Comparison of ENCODE assay signal across 19 cellular contexts in genomic region chr11:22681281-22681812, GRCh38. TPM values are rescaled to one million over a fixed set of nuclear protein-coding genes. Genes with fewer than 3 reads are reported as not detected.
DNase-seq lines count a peak whose midpoint lies in the region; ATAC-seq and FAIRE-seq lines count a peak whose summit lies in the region.
"Had no signal": no experiment of that assay in that cellular context is flagged by ENCODE, and none has a peak within 500 bp of the region (broad histone marks: within the 10 kb centered on the region; RNA-seq: fewer than 3 reads in every experiment).

No MANE protein-coding gene starts in this region.

- ATAC-seq in GM19468 (IDR thresholded peaks at IDR 0.05; ENCODE audit: extremely low read depth, unreplicated experiment) = peak; percentile 58
- peak; percentile 65 for ATAC-seq in HG02981 (IDR thresholded peaks at IDR 0.05; ENCODE audit: unreplicated experiment)
- ATAC-seq: natural killer cell, psoas muscle had no signal

- no peak for DNase-seq in GM18507 (ENCODE audit: extremely low spot score, insufficient read length, low read depth)
- DNase-seq in NAMALWA (ENCODE audit: low spot score) = peak; percentile 7
- DNase-seq in NCI-H2081 treated with DMSO at 0.1 percent for 48 hours (lab: John Stamatoyannopoulos, UW) = no peak
- DNase-seq in mesenteric fat pad (ENCODE audit: low spot score) = no peak
- DNase-seq in NCI-H69 (lab: John Stamatoyannopoulos, UW) = no peak
- no peak for DNase-seq in KG1 (lab: John Stamatoyannopoulos, UW)
- DNase-seq: activated effector memory CD4-positive, alpha-beta T cell treated with anti-CD3 and anti-CD28 coated beads, Interleukin-2, amount 50 U/mL, for 16 hours; anterior cingulate cortex; foreskin melanocyte; IMR-90; mammary epithelial cell; MV-4-11; natural killer cell; psoas muscle; stimulated activated CD4-positive, alpha-beta T cell treated with anti-CD3 and anti-CD28 coated beads, Interleukin-12 subunit alpha, Interleukin-12 subunit beta, amount 100 ng/mL, for 4 hours; stimulated activated naive CD4-positive, alpha-beta T cell treated with Interleukin-2 at 50 U/mL for 16 hours; upper lobe of left lung had no signal

- peak; percentile 68 for FAIRE-seq in GM18507 (lab: Jason Lieb, UNC)

RNA-seq across cellular contexts. Expression of gene GAS2, which starts 14.9 kb away (rescaled TPM):
- total RNA-seq in mesenteric fat pad = 0.71 TPM

RNA-seq across cellular contexts. Expression of gene FANCF, which starts 55.7 kb away (rescaled TPM):
- 4.6 TPM for total RNA-seq in mesenteric fat pad
